Comparison of ENCODE assay signal across 20 cellular contexts in genomic region chr5:6900247-6900646, GRCh38.
"Had no signal": no experiment of that assay in that cellular context is flagged by ENCODE, and none has a peak within 500 bp of the region (broad histone marks: within the 10 kb centered on the region; RNA-seq: fewer than 3 reads in every experiment).

No MANE protein-coding gene starts in this region.

- H3K27me3 ChIP-seq: cardiac muscle cell, gastroesophageal sphincter, heart left ventricle, thyroid gland had no signal

- FAIRE-seq: keratinocyte had no signal

- H3K4me3 ChIP-seq: cardiac muscle cell, gastroesophageal sphincter, heart left ventricle, thyroid gland had no signal

- H3K9me3 Mint-ChIP-seq: activated CD4-positive, alpha-beta memory T cell treated with anti-CD3 and anti-CD28 coated beads, Interleukin-2, amount 10 ng/mL, durations not matched to agents 7 days and 5 days; activated CD4-positive, alpha-beta T cell treated with anti-CD3 and anti-CD28 coated beads, Interleukin-2, amount 10 ng/mL, durations not matched to agents 24 days and 14 days; activated naive CD4-positive, alpha-beta T cell treated with anti-CD3 and anti-CD28 coated beads for 36 hours had no signal

- DNase-seq: activated CD4-positive, alpha-beta memory T cell treated with anti-CD3 and anti-CD28 coated beads, Interleukin-2, amount 10 ng/mL, durations not matched to agents 7 days and 5 days; activated CD4-positive, alpha-beta T cell treated with anti-CD3 and anti-CD28 coated beads, Interleukin-2, amount 10 ng/mL, durations not matched to agents 24 days and 14 days; activated effector memory CD4-positive, alpha-beta T cell treated with Interleukin-2 at 50 U/mL for 16 hours; activated naive CD4-positive, alpha-beta T cell treated with anti-CD3 and anti-CD28 coated beads for 36 hours; activated T-cell treated with anti-CD3 and anti-CD28 coated beads, Interleukin-2, amount 50 U/mL, for 72 hours; cortex of kidney; endodermal cell; heart left ventricle; mesenchymal stem cell; right cardiac atrium; stimulated activated CD4-positive, alpha-beta T cell treated with anti-CD3 and anti-CD28 coated beads, Interleukin-12 subunit alpha, Interleukin-12 subunit beta, amount 100 ng/mL, for 4 hours; stimulated activated CD4-positive, alpha-beta T cell treated with anti-CD3 and anti-CD28 coated beads, Interleukin-4, amount 100 ng/mL, for 4 hours; stimulated activated naive CD8-positive, alpha-beta T cell treated with anti-CD3 and anti-CD28 coated beads, Interleukin-15, Interleukin-2, amounts not matched to agents 100 U/mL and 50 U/mL, for 24 hours; substantia nigra; T-helper 2 cell; thyroid gland had no signal

- H3K4me1 ChIP-seq: gastroesophageal sphincter, thyroid gland had no signal

- H3K36me3 ChIP-seq: cardiac muscle cell, gastroesophageal sphincter, heart left ventricle, thyroid gland had no signal

- H3K9me3 ChIP-seq: thyroid gland had no signal

- H3K27ac Mint-ChIP-seq: activated CD4-positive, alpha-beta memory T cell treated with anti-CD3 and anti-CD28 coated beads, Interleukin-2, amount 10 ng/mL, durations not matched to agents 7 days and 5 days; activated CD4-positive, alpha-beta T cell treated with anti-CD3 and anti-CD28 coated beads, Interleukin-2, amount 10 ng/mL, durations not matched to agents 24 days and 14 days; activated naive CD4-positive, alpha-beta T cell treated with anti-CD3 and anti-CD28 coated beads for 36 hours; activated T-cell treated with anti-CD3 and anti-CD28 coated beads, Interleukin-2, amount 50 U/mL, for 72 hours; endodermal cell had no signal

- H3K27me3 Mint-ChIP-seq: activated CD4-positive, alpha-beta T cell treated with anti-CD3 and anti-CD28 coated beads, Interleukin-2, amount 10 ng/mL, durations not matched to agents 24 days and 14 days had no signal

- H3K27ac ChIP-seq: cardiac muscle cell, gastroesophageal sphincter, thyroid gland had no signal

- ATAC-seq: activated CD4-positive, CD25-positive, alpha-beta regulatory T cell treated with anti-CD3 and anti-CD28 coated beads, Interleukin-2, amount 50 U/mL, for 24 hours; activated T-cell treated with anti-CD3 and anti-CD28 coated beads, Interleukin-2, amount 50 U/mL, for 72 hours; gastroesophageal sphincter; heart left ventricle; right cardiac atrium; stimulated activated naive CD8-positive, alpha-beta T cell treated with anti-CD3 and anti-CD28 coated beads, Interleukin-15, Interleukin-2, amounts not matched to agents 100 U/mL and 50 U/mL, for 24 hours had no signal

- H3K4me1 Mint-ChIP-seq: activated CD4-positive, alpha-beta memory T cell treated with anti-CD3 and anti-CD28 coated beads, Interleukin-2, amount 10 ng/mL, durations not matched to agents 7 days and 5 days; activated CD4-positive, alpha-beta T cell treated with anti-CD3 and anti-CD28 coated beads, Interleukin-2, amount 10 ng/mL, durations not matched to agents 24 days and 14 days had no signal

- H3K4me3 Mint-ChIP-seq: activated CD4-positive, alpha-beta memory T cell treated with anti-CD3 and anti-CD28 coated beads, Interleukin-2, amount 10 ng/mL, durations not matched to agents 7 days and 5 days; activated CD4-positive, alpha-beta T cell treated with anti-CD3 and anti-CD28 coated beads, Interleukin-2, amount 10 ng/mL, durations not matched to agents 24 days and 14 days; activated naive CD4-positive, alpha-beta T cell treated with anti-CD3 and anti-CD28 coated beads for 36 hours; activated T-cell treated with anti-CD3 and anti-CD28 coated beads, Interleukin-2, amount 50 U/mL, for 72 hours; endodermal cell had no signal
